In the genomic region with DNA sequence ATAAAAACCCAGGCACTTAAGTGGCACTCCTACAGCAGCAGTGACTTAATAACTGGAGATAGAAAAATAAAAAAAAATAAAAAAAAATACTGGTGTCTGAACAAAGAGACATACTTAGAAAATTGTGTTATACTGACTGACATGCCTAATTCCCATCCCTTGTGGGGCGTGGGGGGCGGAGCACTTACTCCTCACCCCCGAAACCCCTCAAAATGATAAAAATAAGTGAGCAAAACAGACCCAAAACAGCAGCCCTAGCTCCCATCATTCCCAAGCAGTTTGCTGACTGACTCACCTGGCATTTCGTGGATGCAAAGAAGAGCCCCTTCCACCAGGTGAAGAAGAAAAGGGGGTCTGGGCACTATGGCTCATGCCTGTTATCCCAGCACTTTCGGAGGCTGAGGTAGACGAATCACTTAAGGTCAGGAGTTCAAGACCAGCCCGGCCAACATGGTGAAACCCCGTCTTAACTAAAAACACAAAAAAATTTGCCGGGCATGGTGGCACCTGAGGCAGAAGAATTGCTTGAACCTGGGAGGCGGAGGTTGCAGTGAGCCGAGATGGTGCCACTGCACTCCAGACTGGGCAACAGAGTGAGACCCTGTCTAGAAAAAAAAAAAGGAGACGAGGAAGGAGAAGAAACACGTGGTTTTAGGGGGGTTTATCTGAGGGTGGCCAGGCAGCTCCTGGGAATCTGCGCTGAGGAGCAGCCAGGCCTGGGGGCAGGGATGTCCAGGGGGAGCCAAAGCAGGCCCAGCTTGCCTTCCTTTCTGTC, we compare ENCODE assay signal across 9 cellular contexts. TPM values are rescaled to one million over a fixed set of nuclear protein-coding genes. Genes with fewer than 3 reads are reported as not detected.
DNase-seq lines count a peak whose midpoint lies in the region; ATAC-seq and TF ChIP-seq lines count a peak whose summit lies in the region.
"Had no signal": no experiment of that assay in that cellular context is flagged by ENCODE, and none has a peak within 500 bp of the region (broad histone marks: within the 10 kb centered on the region; RNA-seq: fewer than 3 reads in every experiment).

No MANE protein-coding gene starts in this region.

- H3K4me1 Mint-ChIP-seq in stimulated activated naive B cell treated with anti-CD40 and anti-IgM and Interleukin-4, amounts not matched to agents 10 μg/mL and 1 μg/mL and 100 μg/mL, for 72 hours: peaks cover 31 to 52% of the 10 kb centered on the region in 2 donors
- peaks cover 2% of the 10 kb centered on the region for H3K4me1 Mint-ChIP-seq in progenitor cell of endocrine pancreas (ENCODE audit: low read depth)

- H3K4me3 ChIP-seq in fibroblast of the aortic adventitia (ENCODE audit: low read depth, low read length) (peak overlapping the region; percentile 72), HAP-1 (no peak overlapping the region; the same call in 1 of the 2 replicates)

- H3K36me3 Mint-ChIP-seq in stimulated activated naive B cell treated with anti-CD40 and anti-IgM and Interleukin-4, amounts not matched to agents 10 μg/mL and 1 μg/mL and 100 μg/mL, for 72 hours: peaks cover 6% of the 10 kb centered on the region in 2 donors
- H3K36me3 Mint-ChIP-seq in progenitor cell of endocrine pancreas (ENCODE audit: insufficient read depth): no peaks in the 10 kb centered on the region

- H3K27me3 ChIP-seq in HAP-1 (ENCODE audit: low read depth): no peaks in the 10 kb centered on the region
- H3K27me3 ChIP-seq: ovary had no signal

- DNase-seq in NCI-H2171 treated with DMSO at 0.1 percent for 48 hours (lab: John Stamatoyannopoulos, UW): peak; percentile 19
- DNase-seq in NCI-H2171 (lab: John Stamatoyannopoulos, UW): no peak
- no peak for DNase-seq in fibroblast of the aortic adventitia (ENCODE audit: low read depth)
- no peak for DNase-seq in stimulated activated naive B cell treated with anti-CD40 and anti-IgM and Interleukin-4, amounts not matched to agents 10 μg/mL and 1 μg/mL and 100 μg/mL, for 72 hours
- no peak for DNase-seq in progenitor cell of endocrine pancreas (ENCODE audit: low spot score, unreplicated experiment)
- no peak for DNase-seq in hypothalamus (lab: John Stamatoyannopoulos, UW)
- DNase-seq in HAP-1 (ENCODE audit: low spot score in 2 of 2): no peak

- peaks cover 10% of the 10 kb centered on the region for H3K4me1 ChIP-seq in HAP-1

- peak overlapping the region; percentile 92 to 97 for H3K4me3 Mint-ChIP-seq in stimulated activated naive B cell treated with anti-CD40 and anti-IgM and Interleukin-4, amounts not matched to agents 10 μg/mL and 1 μg/mL and 100 μg/mL, for 72 hours
- H3K4me3 Mint-ChIP-seq in progenitor cell of endocrine pancreas (ENCODE audit: low read depth): no peak overlapping the region

- in situ Hi-C loops in HAP-1 (cut with MboI; ENCODE audit: low sequenced_read_pairs): no loop called here

- no peaks in the 10 kb centered on the region for H3K9me3 Mint-ChIP-seq in stimulated activated naive B cell treated with anti-CD40 and anti-IgM and Interleukin-4, amounts not matched to agents 10 μg/mL and 1 μg/mL and 100 μg/mL, for 72 hours
- no peaks in the 10 kb centered on the region for H3K9me3 Mint-ChIP-seq in progenitor cell of endocrine pancreas (ENCODE audit: low read depth)

- no peak for ATAC-seq in stimulated activated naive B cell treated with anti-CD40 and anti-IgM and Interleukin-4, amounts not matched to agents 10 μg/mL and 1 μg/mL and 100 μg/mL, for 72 hours (replicated peaks)

- no peaks in the 10 kb centered on the region for H3K36me3 ChIP-seq in HAP-1 (replicated peaks)
- H3K36me3 ChIP-seq: ovary had no signal

- peak overlapping the region; percentile 98 for H3K27ac Mint-ChIP-seq in stimulated activated naive B cell treated with anti-CD40 and anti-IgM and Interleukin-4, amounts not matched to agents 10 μg/mL and 1 μg/mL and 100 μg/mL, for 72 hours
- H3K27ac Mint-ChIP-seq in progenitor cell of endocrine pancreas: no peak overlapping the region

- TF ChIP-seq CTCF in VCaP (conservative IDR thresholded peaks at IDR 0.05): no peak
- TF ChIP-seq CTCF in fibroblast of the aortic adventitia (IDR thresholded peaks at IDR 0.05; ENCODE audit: insufficient read depth, low read length): no peak
- TF ChIP-seq CTCF in progenitor cell of endocrine pancreas (IDR thresholded peaks at IDR 0.05; ENCODE audit: unreplicated experiment): no peak

- H3K27ac ChIP-seq in VCaP: peak overlapping the region; percentile 84

- no peaks in the 10 kb centered on the region for H3K9me3 ChIP-seq in HAP-1
- H3K9me3 ChIP-seq: ovary had no signal

- H3K27me3 Mint-ChIP-seq in stimulated activated naive B cell treated with anti-CD40 and anti-IgM and Interleukin-4, amounts not matched to agents 10 μg/mL and 1 μg/mL and 100 μg/mL, for 72 hours: peaks cover 12 to 18% of the 10 kb centered on the region in 2 donors
- peaks cover 3% of the 10 kb centered on the region for H3K27me3 Mint-ChIP-seq in progenitor cell of endocrine pancreas

RNA-seq across cellular contexts. Expression of a gene that starts 50.8 kb away (rescaled TPM):
- total RNA-seq in fibroblast of the aortic adventitia (ENCODE audit: low replicate concordance) (3.8 and 12.2 TPM in 2 replicates), progenitor cell of endocrine pancreas (19.6 and 21.3 TPM in 2 replicates)
